15 cellular contexts compared by ENCODE assay signal in the genomic region with DNA sequence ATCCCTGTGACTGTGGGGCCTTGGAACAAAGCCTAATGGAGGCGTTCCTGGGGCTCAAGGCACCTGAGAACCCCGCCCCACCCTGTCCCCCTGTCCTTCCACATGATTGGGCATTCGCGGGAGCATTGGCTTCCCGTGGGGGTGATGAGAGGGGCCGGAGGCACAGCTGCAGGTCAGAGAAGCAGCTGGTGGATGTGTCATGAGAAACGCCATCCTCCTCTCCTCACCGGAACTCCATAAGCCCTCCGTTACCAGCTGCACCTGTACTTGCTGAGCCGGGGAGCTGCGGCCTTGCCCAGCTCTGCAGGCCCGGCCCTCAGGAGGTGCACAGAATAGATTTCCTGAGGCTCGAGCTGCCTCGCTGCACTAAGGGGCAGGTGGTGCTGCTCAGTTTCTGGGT. TPM values are rescaled to one million over a fixed set of nuclear protein-coding genes. Genes with fewer than 3 reads are reported as not detected.
DNase-seq lines count a peak whose midpoint lies in the region; ATAC-seq, FAIRE-seq and TF ChIP-seq lines count a peak whose summit lies in the region.
"Had no signal": no experiment of that assay in that cellular context is flagged by ENCODE, and none has a peak within 500 bp of the region (broad histone marks: within the 10 kb centered on the region; RNA-seq: fewer than 3 reads in every experiment).

No MANE protein-coding gene starts in this region.

- H4K20me1 ChIP-seq in GM23338 (replicated peaks; ENCODE audit: insufficient read depth), result peaks cover under 1% of the 10 kb centered on the region

- FAIRE-seq in small intestine (lab: Jason Lieb, UNC), result no peak

- H3K36me3 ChIP-seq in GM23338 (ENCODE audit: insufficient read depth) (peaks cover 18% of the 10 kb centered on the region; the same call in 1 of the 2 replicates), ascending aorta (peaks cover 73 to 74% of the 10 kb centered on the region in 2 donors), small intestine (ENCODE audit: control insufficient read depth in 2 of 2, insufficient read depth in 2 of 2, low read length in 2 of 2) (peaks cover 16 to 33% of the 10 kb centered on the region in 2 donors)

- ATAC-seq in GM23338, result no peak
- ATAC-seq in CD4-positive, alpha-beta T cell (ENCODE audit: poor library complexity), result no peak

- H3K4me1 Mint-ChIP-seq in GM23338, result peaks cover 21% of the 10 kb centered on the region
- no peaks in the 10 kb centered on the region for H3K4me1 Mint-ChIP-seq in CD4-positive, alpha-beta T cell (ENCODE audit: low read depth)

- no peaks in the 10 kb centered on the region for H3K9me2 ChIP-seq in GM23338 (ENCODE audit: insufficient read depth)

- intact Hi-C loops in ascending aorta (cut with DNase I), result no loop called here
- intact Hi-C loops in CD4-positive, alpha-beta T cell (cut with DNase I, micrococcal nuclease), result no loop called here

- 51 to 69% (median 66%) methylated on average over 14 of the region's 14 CpGs for WGBS in small intestine, 3 donors

- peaks cover 11% of the 10 kb centered on the region for H3K27me3 Mint-ChIP-seq in GM23338 (ENCODE audit: insufficient read depth, low read depth, poor library complexity)
- H3K27me3 Mint-ChIP-seq in CD4-positive, alpha-beta T cell, result no peaks in the 10 kb centered on the region

- H3F3A ChIP-seq in GM23338 (replicated peaks; ENCODE audit: low read depth), result 0 out of 2 replicates have a peak, but pooled peaks cover 14% of the 10 kb centered on the region

- H3K27ac ChIP-seq in GM23338 (ENCODE audit: low read depth) (peak overlapping the region; percentile 69; the same call in 1 of the 2 replicates), ascending aorta (peak overlapping the region; percentile 95 to 98), layer of hippocampus (ENCODE audit: low read depth, low read length) (peak overlapping the region; percentile 68), small intestine (ENCODE audit: low read depth in 1 of 2, low read length in 1 of 2) (peak overlapping the region; percentile 88 to 97)
- no peak overlapping the region for H3K27ac ChIP-seq in CD4-positive, alpha-beta T cell (ENCODE audit: low read depth, low read length)
- H3K27ac ChIP-seq: VCaP had no signal

- H3K4me3 Mint-ChIP-seq in GM23338, result no peak overlapping the region
- no peak overlapping the region for H3K4me3 Mint-ChIP-seq in CD4-positive, alpha-beta T cell

- H3K27me3 ChIP-seq in GM23338 (ENCODE audit: insufficient read depth) (no peaks in the 10 kb centered on the region), ascending aorta (no peaks in the 10 kb centered on the region), layer of hippocampus (ENCODE audit: control insufficient read depth, insufficient read depth, low read length) (no peaks in the 10 kb centered on the region), small intestine (ENCODE audit: control insufficient read depth in 2 of 2, insufficient read depth in 2 of 2, low read length in 2 of 2) (no peaks in the 10 kb centered on the region)
- H3K27me3 ChIP-seq in CD4-positive, alpha-beta T cell (ENCODE audit: control insufficient read depth, insufficient read depth, low read length), result no peaks in the 10 kb centered on the region

- TF ChIP-seq CTCF in GM23338 (conservative IDR thresholded peaks at IDR 0.05; ENCODE audit: low read depth in 2 of 2), result no peak
- TF ChIP-seq CTCF in ascending aorta (IDR thresholded peaks at IDR 0.05), result no peak
- TF ChIP-seq CTCF in CD4-positive, alpha-beta T cell (IDR thresholded peaks at IDR 0.05), result no peak

- POLR2A ChIA-PET in CD4-positive, alpha-beta T cell (lab: Charles Lee), result no interaction called here

- H3K27ac Mint-ChIP-seq in GM23338, result no peak overlapping the region
- H3K27ac Mint-ChIP-seq in CD4-positive, alpha-beta T cell, result no peak overlapping the region

- CTCF ChIA-PET in CD4-positive, alpha-beta T cell (lab: Charles Lee), result no interaction called here

- no peak overlapping the region for H3K4me3 ChIP-seq in GM23338
- no peak overlapping the region for H3K4me3 ChIP-seq in ascending aorta
- H3K4me3 ChIP-seq in small intestine (ENCODE audit: low read depth in 1 of 2, low read length in 2 of 2), result no peak overlapping the region

- H3K36me3 Mint-ChIP-seq in GM23338 (ENCODE audit: low read depth), result peaks cover 69% of the 10 kb centered on the region
- peaks cover 26% of the 10 kb centered on the region for H3K36me3 Mint-ChIP-seq in CD4-positive, alpha-beta T cell (ENCODE audit: low read depth)

- peaks cover 41% of the 10 kb centered on the region for H3K79me2 ChIP-seq in GM23338 (replicated peaks; ENCODE audit: insufficient read depth)

- no peaks in the 10 kb centered on the region for H3K9me3 Mint-ChIP-seq in GM23338
- H3K9me3 Mint-ChIP-seq in CD4-positive, alpha-beta T cell, result no peaks in the 10 kb centered on the region

- H3K9me3 ChIP-seq in ascending aorta, result no peaks in the 10 kb centered on the region
- H3K9me3 ChIP-seq in small intestine (ENCODE audit: control insufficient read depth, low read depth), result no peaks in the 10 kb centered on the region
- no peaks in the 10 kb centered on the region for H3K9me3 ChIP-seq in CD4-positive, alpha-beta T cell (ENCODE audit: control insufficient read depth, low read length)

- H3K4me1 ChIP-seq in GM23338 (ENCODE audit: insufficient read depth) (peaks cover 13% of the 10 kb centered on the region), ascending aorta (peaks cover 33 to 67% of the 10 kb centered on the region in 2 donors), small intestine (ENCODE audit: control insufficient read depth in 2 of 2, insufficient read depth in 1 of 2, low read depth in 1 of 2, low read length in 1 of 2) (peaks cover 8 to 14% of the 10 kb centered on the region in 2 donors)

- no peak overlapping the region for H3K4me2 ChIP-seq in GM23338

- no peak overlapping the region for H2AFZ ChIP-seq in GM23338

- DNase-seq in GM23338 (ENCODE audit: low spot score) (no peak), ascending aorta (ENCODE audit: low spot score in 2 of 2) (no peak), small intestine (no peak), globus pallidus (ENCODE audit: low spot score) (no peak), GM19238 (ENCODE audit: insufficient read length, low spot score) (no peak), AG08395 (ENCODE audit: low spot score) (no peak)
- no peak for DNase-seq in CD4-positive, alpha-beta T cell
- DNase-seq: activated CD8-positive, alpha-beta memory T cell treated with anti-CD3 and anti-CD28 coated beads for 24 hours; activated effector memory CD4-positive, alpha-beta T cell treated with Interleukin-2 at 50 U/mL for 16 hours; mammary epithelial cell; NCI-H1092; occipital lobe; stimulated activated CD4-positive, alpha-beta T cell treated with anti-CD3 and anti-CD28 coated beads, Interleukin-15, amount 100 ng/mL, for 24 hours had no signal

RNA-seq across cellular contexts. Expression of gene CAPN12, which starts 42.0 kb away (rescaled TPM):
- total RNA-seq in GM23338 (2014; rRNA removed; shearing (Covaris generic)), result 8.0 and 20.5 TPM in 2 replicates
- 19.1 and 21.8 TPM in 2 replicates for polyA plus RNA-seq in GM23338 (2016; fragmentation: Nextera tagmentation; extraction: Ambion mirVana)
- not detected for total RNA-seq in ascending aorta
- polyA plus RNA-seq in small intestine, result 10 to 100 TPM in 1 of 3 donors, 1 to 10 TPM in 2; 2.4 to 26.1 (median 2.7) TPM
- 1 to 10 TPM; 1.6 to 2.0 TPM for total RNA-seq in CD4-positive, alpha-beta T cell
- total RNA-seq: occipital lobe had no signal

RNA-seq across cellular contexts. Expression of gene ACTN4, which starts 54.8 kb away (rescaled TPM):
- 379 and 427 TPM in 2 replicates for total RNA-seq in GM23338 (2014; rRNA removed; shearing (Covaris generic))
- polyA plus RNA-seq in GM23338 (2016; fragmentation: Nextera tagmentation; extraction: Ambion mirVana) (54.6 and 68.9 TPM in 2 replicates), small intestine (100 to 1,000 TPM; 188 to 326 (median 291) TPM)
- 1,036 TPM for total RNA-seq in ascending aorta
- 10 to 100 TPM; 70.3 to 84.0 TPM for total RNA-seq in CD4-positive, alpha-beta T cell
